Comparison of ENCODE assay signal across 29 cellular contexts in the genomic region with DNA sequence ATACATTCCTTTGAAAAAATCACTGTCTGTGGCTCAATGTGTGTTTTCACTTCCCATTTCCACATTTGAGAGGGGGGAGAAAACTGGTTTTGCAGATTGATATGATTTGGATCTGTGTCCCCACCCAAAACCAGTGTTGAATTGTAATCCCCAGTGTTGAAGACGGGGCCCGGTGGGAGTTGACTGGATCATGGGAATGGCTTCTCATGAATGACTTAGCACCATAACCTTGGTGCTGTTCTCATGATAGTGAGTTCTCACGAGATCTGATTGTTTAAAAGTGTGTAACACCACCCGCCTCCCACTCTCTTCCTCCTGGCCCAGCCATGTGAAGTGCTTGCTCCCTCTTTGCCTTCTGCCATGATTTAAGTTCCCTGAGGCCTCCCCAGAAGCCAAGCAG. TPM values are rescaled to one million over a fixed set of nuclear protein-coding genes. Genes with fewer than 3 reads are reported as not detected.
"Had no signal": no experiment of that assay in that cellular context is flagged by ENCODE, and none has a peak within 500 bp of the region (broad histone marks: within the 10 kb centered on the region; RNA-seq: fewer than 3 reads in every experiment).

No MANE protein-coding gene starts in this region.

- DNase-seq: activated effector memory CD4-positive, alpha-beta T cell treated with anti-CD3 and anti-CD28 coated beads, Interleukin-2, amount 50 U/mL, for 16 hours; activated effector memory CD4-positive, alpha-beta T cell treated with Interleukin-2 at 50 U/mL for 16 hours; activated gamma-delta T cell; activated gamma-delta T cell treated with Interleukin-2 at 50 U/mL for 16 hours; activated naive CD4-positive, alpha-beta T cell; activated naive CD4-positive, alpha-beta T cell treated with anti-CD3 and anti-CD28 coated beads for 36 hours; activated naive CD4-positive, alpha-beta T cell treated with anti-CD3 and anti-CD28 coated beads, Interleukin-2, amount 10 ng/mL, durations not matched to agents 7 days and 5 days; activated naive CD4-positive, alpha-beta T cell treated with anti-CD3 and anti-CD28 coated beads, Interleukin-2, amount 50 U/mL, for 16 hours; activated naive CD4-positive, alpha-beta T cell treated with Interleukin-2 at 50 U/mL for 16 hours; activated naive CD8-positive, alpha-beta T cell treated with anti-CD3 and anti-CD28 coated beads for 36 hours; activated naive CD8-positive, alpha-beta T cell treated with anti-CD3 and anti-CD28 coated beads, Interleukin-2, amount 10 ng/mL, durations not matched to agents 7 days and 5 days; activated naive CD8-positive, alpha-beta T cell treated with anti-CD3 and anti-CD28 coated beads, Interleukin-2, amount 50 U/mL, for 24 hours; activated T-cell treated with anti-CD3 and anti-CD28 coated beads, Interleukin-2, amount 50 U/mL, for 4 hours; activated T-cell treated with anti-CD3 and anti-CD28 coated beads, Interleukin-2, amount 50 U/mL, for 48 hours; activated T-cell treated with anti-CD3 and anti-CD28 coated beads, Interleukin-2, amount 50 U/mL, for 72 hours; adrenal gland; amniotic stem cell; amygdala; anterior cingulate cortex; aorta; body of pancreas; brain microvascular endothelial cell; caudate nucleus; central memory CD4-positive, alpha-beta T cell; cerebellar nuclear complex had no signal

- FAIRE-seq: astrocyte, bronchial epithelial cell had no signal

RNA-seq across cellular contexts. Expression of a gene that starts 16.1 kb away (rescaled TPM):
- polyA plus RNA-seq: adipose tissue, adrenal gland, aorta, cardiac muscle cell had no signal

RNA-seq across cellular contexts. Expression of a gene that starts 45.7 kb away (rescaled TPM):
- polyA plus RNA-seq: aorta, cardiac muscle cell had no signal
